ENCODE assay signal across 1 cellular context in the genomic region with DNA sequence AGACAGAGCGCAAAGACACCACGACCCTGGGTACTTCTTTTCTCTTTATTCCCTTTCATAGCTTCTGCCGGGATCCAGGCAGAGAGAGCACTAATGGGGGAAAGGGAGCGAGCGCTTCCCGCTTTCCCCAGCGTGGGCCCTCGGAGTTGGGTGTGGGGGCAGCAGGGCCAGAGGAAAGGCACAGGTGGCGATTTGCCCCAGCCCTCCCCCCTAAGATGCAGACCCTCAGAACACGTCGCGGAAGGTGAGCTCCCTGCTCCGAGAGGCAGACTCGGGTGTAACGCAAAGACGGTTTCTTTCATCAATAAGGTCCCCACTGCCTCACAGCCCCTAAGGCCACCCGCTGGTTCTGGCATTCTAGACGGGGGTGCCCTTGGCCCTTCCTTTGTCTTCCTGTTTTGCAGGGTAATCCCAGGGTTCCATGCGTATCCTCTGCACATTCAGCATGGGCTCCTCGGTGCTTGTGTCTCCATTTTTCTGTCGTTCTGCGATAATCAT.
TF ChIP-seq lines count a peak whose summit lies in the region.

No MANE protein-coding gene starts in this region.

TF ChIP-seq in SK-N-SH, 30 proteins besides CTCF, POLR2A, EP300 and RAD21 (continued from another document):
- no peak for TF ChIP-seq REST (IDR thresholded peaks at IDR 0.05; ENCODE audit: low read depth, low read length)
- TF ChIP-seq, protein P1, sequence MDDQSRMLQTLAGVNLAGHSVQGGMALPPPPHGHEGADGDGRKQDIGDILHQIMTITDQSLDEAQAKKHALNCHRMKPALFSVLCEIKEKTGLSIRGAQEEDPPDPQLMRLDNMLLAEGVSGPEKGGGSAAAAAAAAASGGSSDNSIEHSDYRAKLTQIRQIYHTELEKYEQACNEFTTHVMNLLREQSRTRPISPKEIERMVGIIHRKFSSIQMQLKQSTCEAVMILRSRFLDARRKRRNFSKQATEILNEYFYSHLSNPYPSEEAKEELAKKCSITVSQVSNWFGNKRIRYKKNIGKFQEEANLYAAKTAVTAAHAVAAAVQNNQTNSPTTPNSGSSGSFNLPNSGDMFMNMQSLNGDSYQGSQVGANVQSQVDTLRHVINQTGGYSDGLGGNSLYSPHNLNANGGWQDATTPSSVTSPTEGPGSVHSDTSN (IDR thresholded peaks at IDR 0.05) = no peak; the same call in 1 of the 2 replicates
- no peak for TF ChIP-seq GABPA (IDR thresholded peaks at IDR 0.05; ENCODE audit: low read depth)
- no peak for TF ChIP-seq USF1 (IDR thresholded peaks at IDR 0.05; ENCODE audit: borderline replicate concordance, low read depth)
- TF ChIP-seq EZH2phosphoT487 (IDR thresholded peaks at IDR 0.05; ENCODE audit: borderline replicate concordance, low read depth) = no peak
- 0 out of 2 replicates have a peak, but pooled peaks have one; percentile 3 for TF ChIP-seq MAX (IDR thresholded peaks at IDR 0.05; ENCODE audit: low read depth)
- no peak for TF ChIP-seq MXI1 (IDR thresholded peaks at IDR 0.05; ENCODE audit: low read depth, low read length)
TF ChIP-seq in SK-N-SH: peak in this region for 1.
